ENCODE assay signal across 27 cellular contexts in genomic region chr6:14697427-14697826, GRCh38.
"Had no signal": no experiment of that assay in that cellular context is flagged by ENCODE, and none has a peak within 500 bp of the region (broad histone marks: within the 10 kb centered on the region; RNA-seq: fewer than 3 reads in every experiment).

No MANE protein-coding gene starts in this region.

- H3K9me3 ChIP-seq: stomach, suprapubic skin, testis, thoracic aorta, thyroid gland, tibial artery, tibial nerve, transverse colon, upper lobe of left lung, upper lobe of right lung, uterus, vagina had no signal

- H3K4me1 ChIP-seq: stomach, testis, thyroid gland, tibial artery, tibial nerve, transverse colon, upper lobe of left lung, upper lobe of right lung, uterus, vagina had no signal

- DNase-seq: stimulated activated CD4-positive, alpha-beta T cell treated with anti-CD3 and anti-CD28 coated beads, Interleukin-2, amount 100 ng/mL, for 48 hours; stimulated activated CD4-positive, alpha-beta T cell treated with anti-CD3 and anti-CD28 coated beads, Interleukin-4, amount 100 ng/mL, for 1 hour; stimulated activated CD4-positive, alpha-beta T cell treated with anti-CD3 and anti-CD28 coated beads, Interleukin-4, amount 100 ng/mL, for 24 hours; stimulated activated CD4-positive, alpha-beta T cell treated with anti-CD3 and anti-CD28 coated beads, Interleukin-4, amount 100 ng/mL, for 4 hours; stimulated activated CD8-positive, alpha-beta memory T cell treated with anti-CD3 and anti-CD28 coated beads, Interleukin-4, amount 100 ng/mL, for 48 hours; stimulated activated naive B cell treated with anti-CD40 and anti-IgM and Interleukin-4, amounts not matched to agents 10 μg/mL and 1 μg/mL and 100 μg/mL, for 72 hours; stimulated activated naive CD4-positive, alpha-beta T cell; stimulated activated naive CD4-positive, alpha-beta T cell treated with Interleukin-2 at 50 U/mL for 16 hours; stimulated activated naive CD8-positive, alpha-beta T cell treated with anti-CD3 and anti-CD28 coated beads, Interleukin-15, amount 100 ng/mL, for 72 hours; stimulated activated naive CD8-positive, alpha-beta T cell treated with anti-CD3 and anti-CD28 coated beads, Interleukin-15, Interleukin-2, amounts not matched to agents 100 U/mL and 50 U/mL, for 24 hours; stomach; substantia nigra; testis; thyroid gland; tibial artery; transverse colon; trophoblast cell; upper lobe of left lung; upper lobe of right lung; uterus had no signal

- H3K27me3 ChIP-seq: stomach, suprapubic skin, testis, thyroid gland, tibial artery, tibial nerve, transverse colon, upper lobe of left lung, upper lobe of right lung, uterus, vagina had no signal

- H3K27ac ChIP-seq: stomach, suprapubic skin, testis, thoracic aorta, thyroid gland, tibial artery, tibial nerve, transverse colon, upper lobe of left lung, upper lobe of right lung, uterus, vagina had no signal

- ATAC-seq: stimulated activated effector memory CD8-positive, alpha-beta T cell treated with anti-CD3 and anti-CD28 coated beads, Interleukin-12 subunit alpha, Interleukin-12 subunit beta, amount 100 ng/mL, for 72 hours; stimulated activated memory B cell treated with anti-CD40 and anti-IgM and Interleukin-4, amounts not matched to agents 10 μg/mL and 1 μg/mL and 100 μg/mL, for 72 hours; stimulated activated naive B cell treated with anti-CD40 and anti-IgM and Interleukin-4, amounts not matched to agents 10 μg/mL and 1 μg/mL and 100 μg/mL, for 72 hours; stimulated activated naive CD8-positive, alpha-beta T cell treated with anti-CD3 and anti-CD28 coated beads, Interleukin-15, amount 100 ng/mL, for 72 hours; stimulated activated naive CD8-positive, alpha-beta T cell treated with anti-CD3 and anti-CD28 coated beads, Interleukin-15, Interleukin-2, amounts not matched to agents 100 U/mL and 50 U/mL, for 24 hours; upper lobe of right lung had no signal

- H3K36me3 ChIP-seq: stomach, suprapubic skin, thoracic aorta, thyroid gland, tibial artery, tibial nerve, transverse colon, upper lobe of left lung, upper lobe of right lung, uterus, vagina had no signal

- FAIRE-seq: urothelium cell line had no signal

- H3K4me3 ChIP-seq: stomach, suprapubic skin, testis, thoracic aorta, thyroid gland, tibial artery, tibial nerve, transverse colon, upper lobe of left lung, upper lobe of right lung, uterus, vagina had no signal
